1 cellular context compared by ENCODE assay signal in genomic region chr9:89701221-89701798, GRCh38.
TF ChIP-seq lines count a peak whose summit lies in the region.

No MANE protein-coding gene starts in this region.

TF ChIP-seq in GM12878, 131 proteins besides CTCF, POLR2A, EP300 and RAD21 (continued from another document):
- TF ChIP-seq ZNF687 (IDR thresholded peaks at IDR 0.05) (peak; percentile 75; the same call in 1 of the 2 replicates), NFIC (IDR thresholded peaks at IDR 0.05; ENCODE audit: low read depth, low read length) (peak; percentile 77; the same call in 1 of the 2 replicates), HDAC2 (IDR thresholded peaks at IDR 0.05) (no peak), POU2F2 (IDR thresholded peaks at IDR 0.05; ENCODE audit: borderline replicate concordance, low read depth, low read length) (peak; percentile 48; the same call in 1 of the 3 replicates), CHD4 (IDR thresholded peaks at IDR 0.05) (no peak), BMI1 (IDR thresholded peaks at IDR 0.05; ENCODE audit: borderline replicate concordance) (no peak; the same call in 1 of the 2 replicates), MTA3 (IDR thresholded peaks at IDR 0.05; ENCODE audit: borderline replicate concordance, low read length) (no peak), SREBF2 (IDR thresholded peaks at IDR 0.05; ENCODE audit: low read length) (no peak), TBL1XR1 (IDR thresholded peaks at IDR 0.05; ENCODE audit: low read depth, low read length) (peak; percentile 77; the same call in 1 of the 2 replicates), LARP7 (IDR thresholded peaks at IDR 0.05) (no peak), RELB (IDR thresholded peaks at IDR 0.05; ENCODE audit: low read depth) (peak; percentile 94), MLLT1 (IDR thresholded peaks at IDR 0.05) (peak; percentile 68; the same call in 1 of the 2 replicates), EED (IDR thresholded peaks at IDR 0.05; ENCODE audit: low read depth) (peak; percentile 86), NBN (IDR thresholded peaks at IDR 0.05) (peak; percentile 80), BCL3 (IDR thresholded peaks at IDR 0.05; ENCODE audit: borderline replicate concordance, insufficient read depth, low read depth, low read length, poor library complexity, severe bottlenecking) (peak; percentile 81), CBX5 (IDR thresholded peaks at IDR 0.05; ENCODE audit: low read depth) (peak; percentile 37; the same call in 1 of the 2 replicates), NFYA (IDR thresholded peaks at IDR 0.05; ENCODE audit: borderline replicate concordance, low read depth, low read length) (no peak), YY1 (IDR thresholded peaks at IDR 0.05; ENCODE audit: low read depth, low read length) (peak; percentile 15; the same call in 1 of the 2 replicates), ZNF24 (IDR thresholded peaks at IDR 0.05) (peak; percentile 70; the same call in 1 of the 2 replicates), ASH2L (IDR thresholded peaks at IDR 0.05; ENCODE audit: borderline replicate concordance, low read depth) (no peak), MEF2B (IDR thresholded peaks at IDR 0.05; ENCODE audit: partially characterized antibody, poor library complexity, severe bottlenecking) (peak; percentile 97), ZNF622 (IDR thresholded peaks at IDR 0.05) (no peak), ZNF207 (IDR thresholded peaks at IDR 0.05; ENCODE audit: borderline replicate concordance) (0 out of 2 replicates have a peak, but pooled peaks have one; percentile 25), PML (IDR thresholded peaks at IDR 0.05; ENCODE audit: low read length) (0 out of 2 replicates have a peak, but pooled peaks have one; percentile 39), FOS (IDR thresholded peaks at IDR 0.05; ENCODE audit: borderline replicate concordance, extremely low read depth, insufficient read length) (no peak), CHD2 (IDR thresholded peaks at IDR 0.05; ENCODE audit: borderline replicate concordance, low read depth, low read length) (peak; percentile 78; the same call in 1 of the 2 replicates), PBX3 (IDR thresholded peaks at IDR 0.05; ENCODE audit: insufficient replicate concordance, low read depth, low read length) (no peak), POLR2AphosphoS5 (IDR thresholded peaks at IDR 0.05; ENCODE audit: low read length) (peak; percentile 94), NR2F1 (conservative IDR thresholded peaks at IDR 0.05) (peak; percentile 64), MEF2A (IDR thresholded peaks at IDR 0.05; ENCODE audit: insufficient read depth, low read depth, low read length) (0 out of 2 replicates have a peak, but pooled peaks have one; percentile 6)
